17 cellular contexts compared by ENCODE assay signal in genomic region chr4:159060161-159060560, GRCh38. TPM values are rescaled to one million over a fixed set of nuclear protein-coding genes. Genes with fewer than 3 reads are reported as not detected.
A peak's percentile ranks its signal among the peaks of the same experiment; 100 is the strongest.
DNase-seq lines count a peak whose midpoint lies in the region; ATAC-seq and TF ChIP-seq lines count a peak whose summit lies in the region.
"Had no signal": no experiment of that assay in that cellular context is flagged by ENCODE, and none has a peak within 500 bp of the region (broad histone marks: within the 10 kb centered on the region; RNA-seq: fewer than 3 reads in every experiment).

No MANE protein-coding gene starts in this region.

- H3K9me3 ChIP-seq in MG63: no peaks in the 10 kb centered on the region
- H3K9me3 ChIP-seq in heart left ventricle: no peaks in the 10 kb centered on the region

- H3F3A ChIP-seq in GM23338 (replicated peaks; ENCODE audit: low read depth): no peaks in the 10 kb centered on the region

- H3K27me3 ChIP-seq in GM23338 (ENCODE audit: insufficient read depth): no peaks in the 10 kb centered on the region
- H3K27me3 ChIP-seq in MG63: no peaks in the 10 kb centered on the region
- no peaks in the 10 kb centered on the region for H3K27me3 ChIP-seq in heart left ventricle
- H3K27me3 ChIP-seq in brain microvascular endothelial cell (replicated peaks): no peaks in the 10 kb centered on the region

- H3K4me1 Mint-ChIP-seq in GM23338 (peaks cover 21% of the 10 kb centered on the region), type B pancreatic cell (ENCODE audit: unreplicated experiment) (no peaks in the 10 kb centered on the region)
- peaks cover 15% of the 10 kb centered on the region for H3K4me1 Mint-ChIP-seq in activated naive CD4-positive, alpha-beta T cell treated with anti-CD3 and anti-CD28 coated beads, Interleukin-2, amount 10 ng/mL, durations not matched to agents 7 days and 5 days
- H3K4me1 Mint-ChIP-seq: B cell had no signal

- WGBS in heart left ventricle, 4 donors: 50 to 60% (median 56%) methylated on average over 3 of the region's 3 CpGs

- H3K4me3 ChIP-seq in GM23338 (no peak overlapping the region), MG63 (no peak overlapping the region), heart left ventricle (no peak overlapping the region), brain microvascular endothelial cell (ENCODE audit: low read depth, low read length) (no peak overlapping the region)

- in situ Hi-C loops in brain microvascular endothelial cell (cut with HindIII; ENCODE audit: low pct_ligation_motif_present, low sequenced_read_pairs): no loop called here

- H3K4me3 Mint-ChIP-seq in GM23338: no peak overlapping the region
- H3K4me3 Mint-ChIP-seq in type B pancreatic cell: no peak overlapping the region
- no peak overlapping the region for H3K4me3 Mint-ChIP-seq in activated naive CD4-positive, alpha-beta T cell treated with anti-CD3 and anti-CD28 coated beads, Interleukin-2, amount 10 ng/mL, durations not matched to agents 7 days and 5 days
- H3K4me3 Mint-ChIP-seq: B cell; CD8-positive, alpha-beta T cell had no signal

- no peaks in the 10 kb centered on the region for H3K9me3 Mint-ChIP-seq in GM23338
- no peaks in the 10 kb centered on the region for H3K9me3 Mint-ChIP-seq in type B pancreatic cell
- peaks cover 2% of the 10 kb centered on the region for H3K9me3 Mint-ChIP-seq in activated naive CD4-positive, alpha-beta T cell treated with anti-CD3 and anti-CD28 coated beads, Interleukin-2, amount 10 ng/mL, durations not matched to agents 7 days and 5 days
- H3K9me3 Mint-ChIP-seq: CD8-positive, alpha-beta T cell had no signal

- no peaks in the 10 kb centered on the region for H4K20me1 ChIP-seq in GM23338 (replicated peaks; ENCODE audit: insufficient read depth)

- H3K27me3 Mint-ChIP-seq in GM23338 (ENCODE audit: insufficient read depth, low read depth, poor library complexity) (peaks cover 1% of the 10 kb centered on the region), type B pancreatic cell (no peaks in the 10 kb centered on the region)
- peaks cover 2% of the 10 kb centered on the region for H3K27me3 Mint-ChIP-seq in activated naive CD4-positive, alpha-beta T cell treated with anti-CD3 and anti-CD28 coated beads, Interleukin-2, amount 10 ng/mL, durations not matched to agents 7 days and 5 days

- no peak overlapping the region for H3K4me2 ChIP-seq in GM23338

- DNase-seq in GM23338 (ENCODE audit: low spot score) (no peak), MG63 (peak; percentile 70), heart left ventricle (peak in 4 of 5 donors; percentile 47 to 57 (median 51)), midbrain (lab: John Stamatoyannopoulos, UW) (peak; percentile 50), brain microvascular endothelial cell (no peak), type B pancreatic cell (ENCODE audit: extremely low spot score, unreplicated experiment) (no peak), Kasumi-1 (lab: John Stamatoyannopoulos, UW) (no peak)
- DNase-seq in activated naive CD4-positive, alpha-beta T cell treated with anti-CD3 and anti-CD28 coated beads, Interleukin-2, amount 10 ng/mL, durations not matched to agents 7 days and 5 days: no peak
- DNase-seq: ACHN; CD8-positive, alpha-beta T cell; GOT3; NCI-H1048; NCI-H146; NCI-H2081 treated with DMSO at 0.1 percent for 48 hours; NCI-H526; PC-3 had no signal

- H3K36me3 ChIP-seq in GM23338 (ENCODE audit: insufficient read depth) (no peaks in the 10 kb centered on the region), MG63 (no peaks in the 10 kb centered on the region), heart left ventricle (no peaks in the 10 kb centered on the region), brain microvascular endothelial cell (replicated peaks) (no peaks in the 10 kb centered on the region)

- no peak for ATAC-seq in GM23338
- ATAC-seq in heart left ventricle: peak; percentile 93 to 98 (median 96)
- ATAC-seq: CD8-positive, alpha-beta T cell; PC-3 had no signal

- CTCF ChIA-PET in activated naive CD4-positive, alpha-beta T cell treated with anti-CD3 and anti-CD28 coated beads, Interleukin-2, amount 10 ng/mL, durations not matched to agents 7 days and 5 days (lab: Charles Lee): no interaction called here

- H3K36me3 Mint-ChIP-seq in GM23338 (ENCODE audit: low read depth) (no peaks in the 10 kb centered on the region), type B pancreatic cell (no peaks in the 10 kb centered on the region)
- no peaks in the 10 kb centered on the region for H3K36me3 Mint-ChIP-seq in activated naive CD4-positive, alpha-beta T cell treated with anti-CD3 and anti-CD28 coated beads, Interleukin-2, amount 10 ng/mL, durations not matched to agents 7 days and 5 days
- H3K36me3 Mint-ChIP-seq: CD8-positive, alpha-beta T cell had no signal

- H3K4me1 ChIP-seq in GM23338 (ENCODE audit: insufficient read depth) (peaks cover 24% of the 10 kb centered on the region), heart left ventricle (peaks cover 0 to 9% (median 0%) of the 10 kb centered on the region in 12 donors)

- no peak for TF ChIP-seq POLR2A in heart left ventricle (IDR thresholded peaks at IDR 0.05)

- 0 out of 2 replicates have a peak overlapping the region, but pooled peaks have one; percentile 15 for H2AFZ ChIP-seq in GM23338

- intact Hi-C loops in heart left ventricle (cut with DNase I): no loop called here

- TF ChIP-seq CTCF in GM23338 (conservative IDR thresholded peaks at IDR 0.05; ENCODE audit: low read depth in 2 of 2) (no peak), heart left ventricle (IDR thresholded peaks at IDR 0.05) (no peak), brain microvascular endothelial cell (IDR thresholded peaks at IDR 0.05; ENCODE audit: low read depth, low read length, missing control alignments) (no peak), type B pancreatic cell (conservative IDR thresholded peaks at IDR 0.05) (no peak)

- no peaks in the 10 kb centered on the region for H3K79me2 ChIP-seq in GM23338 (replicated peaks; ENCODE audit: insufficient read depth)

- H3K27ac ChIP-seq in GM23338 (ENCODE audit: low read depth): no peak overlapping the region
- H3K27ac ChIP-seq in heart left ventricle: peak overlapping the region in 4 of 12 donors; percentile 21 to 46 (median 31)
- H3K27ac ChIP-seq in brain microvascular endothelial cell: no peak overlapping the region

- H3K27ac Mint-ChIP-seq in GM23338: no peak overlapping the region
- H3K27ac Mint-ChIP-seq in type B pancreatic cell: no peak overlapping the region
- no peak overlapping the region for H3K27ac Mint-ChIP-seq in activated naive CD4-positive, alpha-beta T cell treated with anti-CD3 and anti-CD28 coated beads, Interleukin-2, amount 10 ng/mL, durations not matched to agents 7 days and 5 days
- H3K27ac Mint-ChIP-seq: B cell; CD8-positive, alpha-beta T cell had no signal

- H3K9me2 ChIP-seq in GM23338 (ENCODE audit: insufficient read depth): no peaks in the 10 kb centered on the region

TF ChIP-seq in GM23338, 12 proteins besides CTCF, POLR2A, EP300 and RAD21:
- TF ChIP-seq STAT1 (IDR thresholded peaks at IDR 0.05; ENCODE audit: unreplicated experiment) (no peak), POLR2AphosphoS5 (IDR thresholded peaks at IDR 0.05; ENCODE audit: low read depth) (no peak), NANOG (IDR thresholded peaks at IDR 0.05; ENCODE audit: borderline replicate concordance) (no peak), JUNB (IDR thresholded peaks at IDR 0.05; ENCODE audit: unreplicated experiment) (no peak)

RNA-seq across cellular contexts. Expression of gene RAPGEF2, which starts 42.7 kb away (rescaled TPM):
- total RNA-seq in GM23338 (2014; rRNA removed; shearing (Covaris generic)): 52.7 and 63.1 TPM in 2 replicates
- polyA plus RNA-seq in GM23338 (2016; fragmentation: Nextera tagmentation; extraction: Ambion mirVana): 8.5 and 10.2 TPM in 2 replicates
- 13.8 and 14.5 TPM in 2 replicates for total RNA-seq in MG63 (2014; rRNA removed; shearing (Covaris generic); ENCODE audit: low replicate concordance)
- total RNA-seq in heart left ventricle: 10 to 100 TPM; 35.3 to 75.9 (median 56.9) TPM
- polyA plus RNA-seq in heart left ventricle: 10 to 100 TPM; 10.6 to 21.6 TPM
- 34.6 and 40.6 TPM in 2 replicates for total RNA-seq in type B pancreatic cell (ENCODE audit: low replicate concordance)

Comparison
In these comparisons a context has a peak if more than half of its experiments do, and no peak if none do; other contexts are left out.
1. DNase-seq: peak in MG63 (single experiment), heart left ventricle (4 of 5) and midbrain (single experiment); none in GM23338 (single experiment), brain microvascular endothelial cell (single experiment), type B pancreatic cell (single experiment), activated naive CD4-positive, alpha-beta T cell treated with anti-CD3 and anti-CD28 coated beads, Interleukin-2, amount 10 ng/mL, durations not matched to agents 7 days and 5 days (single experiment) and Kasumi-1 (0 of 2).